1 cellular context compared by ENCODE assay signal in the genomic region with DNA sequence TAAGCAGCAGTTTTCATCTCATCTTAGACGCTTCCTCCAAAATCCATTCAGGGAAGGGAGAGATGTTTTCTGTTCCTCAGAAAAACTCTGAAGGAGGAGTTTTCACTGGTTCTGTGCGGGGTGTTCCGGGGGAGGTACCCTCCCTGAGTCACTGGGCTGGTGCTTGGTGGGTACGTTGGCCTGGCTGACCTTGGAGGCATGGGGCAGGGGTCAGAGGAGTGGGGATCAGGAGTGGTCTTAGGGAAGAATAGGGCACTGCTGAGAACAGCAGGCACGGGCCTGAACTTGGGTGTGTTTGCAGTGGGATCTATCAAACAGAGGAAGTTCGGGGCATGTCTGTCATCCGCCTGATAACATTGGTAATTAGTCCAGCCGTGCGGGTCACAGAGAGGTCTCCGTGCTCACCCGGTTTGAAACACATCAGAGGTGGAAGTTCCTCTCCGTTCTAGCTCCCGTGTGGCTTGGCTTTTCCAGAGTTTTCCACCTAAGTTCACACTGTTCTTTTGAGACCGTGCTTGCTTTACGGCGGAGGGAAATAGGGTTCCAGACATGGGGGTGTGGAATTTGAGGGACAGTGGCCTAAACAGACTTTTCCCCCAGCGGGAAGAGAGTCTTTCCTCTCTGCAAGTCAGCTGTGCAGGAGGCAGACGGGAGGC.
TF ChIP-seq lines count a peak whose summit lies in the region.

No MANE protein-coding gene starts in this region.

TF ChIP-seq in K562, 482 proteins besides CTCF, POLR2A, EP300 and RAD21 (continued from another document and continues in another):
- TF ChIP-seq, protein P1, sequence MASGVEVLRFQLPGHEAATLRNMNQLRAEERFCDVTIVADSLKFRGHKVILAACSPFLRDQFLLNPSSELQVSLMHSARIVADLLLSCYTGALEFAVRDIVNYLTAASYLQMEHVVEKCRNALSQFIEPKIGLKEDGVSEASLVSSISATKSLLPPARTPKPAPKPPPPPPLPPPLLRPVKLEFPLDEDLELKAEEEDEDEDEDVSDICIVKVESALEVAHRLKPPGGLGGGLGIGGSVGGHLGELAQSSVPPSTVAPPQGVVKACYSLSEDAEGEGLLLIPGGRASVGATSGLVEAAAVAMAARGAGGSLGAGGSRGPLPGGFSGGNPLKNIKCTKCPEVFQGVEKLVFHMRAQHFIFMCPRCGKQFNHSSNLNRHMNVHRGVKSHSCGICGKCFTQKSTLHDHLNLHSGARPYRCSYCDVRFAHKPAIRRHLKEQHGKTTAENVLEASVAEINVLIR (CRISPR knock-in tag; IDR thresholded peaks at IDR 0.05): no peak
- TF ChIP-seq RCOR1 (IDR thresholded peaks at IDR 0.05; ENCODE audit: borderline replicate concordance in 1 of 2, low read depth in 2 of 2, low read length in 2 of 2) (peak in 1 of 2 experiments; percentile 85; a peak in 2 of 4 replicates), ZNF766 (CRISPR knock-in tag; conservative IDR thresholded peaks at IDR 0.05) (no peak; the same call in 1 of the 2 replicates), POLR3G (IDR thresholded peaks at IDR 0.05; ENCODE audit: extremely low read depth, insufficient read length, insufficient replicate concordance) (no peak), XRCC3 (IDR thresholded peaks at IDR 0.05) (no peak), ZFX (CRISPR knock-in tag; IDR thresholded peaks at IDR 0.05) (peak; percentile 53), SUPT5H (IDR thresholded peaks at IDR 0.05) (peak; percentile 21; the same call in 1 of the 2 replicates), SPI1 (IDR thresholded peaks at IDR 0.05; ENCODE audit: borderline replicate concordance, low read depth, low read length) (peak; percentile 87), CHD4 (IDR thresholded peaks at IDR 0.05; ENCODE audit: insufficient read depth, insufficient replicate concordance, low read depth, low read length, poor library complexity, severe bottlenecking) (peak; percentile 30), MED1 (CRISPR knock-in tag; IDR thresholded peaks at IDR 0.05; ENCODE audit: borderline replicate concordance) (0 out of 2 replicates have a peak, but pooled peaks have one; percentile 1), PCBP2 (IDR thresholded peaks at IDR 0.05; ENCODE audit: low read depth, low read length, poor library complexity, severe bottlenecking) (no peak), MAZ (CRISPR knock-in tag; conservative IDR thresholded peaks at IDR 0.05 in 1 of 2, IDR thresholded peaks at IDR 0.05 in 1 of 2) (peak in 1 of 2 experiments; percentile 20; a peak in 1 of 4 replicates), TOE1 (IDR thresholded peaks at IDR 0.05; ENCODE audit: borderline replicate concordance) (0 out of 2 replicates have a peak, but pooled peaks have one; percentile 25), TOE1 (CRISPR knock-in tag; IDR thresholded peaks at IDR 0.05; ENCODE audit: borderline replicate concordance, low read depth) (no peak), SRSF1 (IDR thresholded peaks at IDR 0.05; ENCODE audit: low read depth, low read length) (no peak), SMARCA4 (IDR thresholded peaks at IDR 0.05) (peak; percentile 90), FOXM1 (IDR thresholded peaks at IDR 0.05; ENCODE audit: low read depth) (peak; percentile 65), FOXM1 (CRISPR knock-in tag; IDR thresholded peaks at IDR 0.05; ENCODE audit: low read depth) (0 out of 2 replicates have a peak, but pooled peaks have one; percentile 23), RBBP5 (IDR thresholded peaks at IDR 0.05; ENCODE audit: borderline replicate concordance, insufficient read depth, low read length, poor library complexity, severe bottlenecking) (peak; percentile 29), NFIC (IDR thresholded peaks at IDR 0.05) (peak; percentile 43; the same call in 1 of the 2 replicates), DACH1 (IDR thresholded peaks at IDR 0.05; ENCODE audit: partially characterized antibody) (peak; percentile 48), SMAD1 (IDR thresholded peaks at IDR 0.05; ENCODE audit: low read depth, low read length, partially characterized antibody) (no peak), NCOR1 (IDR thresholded peaks at IDR 0.05) (peak; percentile 89), SOX6 (IDR thresholded peaks at IDR 0.05) (peak; percentile 91), NRF1 (conservative IDR thresholded peaks at IDR 0.05 in 1 of 2, IDR thresholded peaks at IDR 0.05 in 1 of 2) (peak in 1 of 2 experiments; percentile 24; a peak in 2 of 4 replicates), ETV5 (CRISPR knock-in tag; IDR thresholded peaks at IDR 0.05; ENCODE audit: low read depth) (peak; percentile 88; the same call in 1 of the 2 replicates), ZBTB8A (IDR thresholded peaks at IDR 0.05; ENCODE audit: partially characterized antibody) (no peak), NBN (IDR thresholded peaks at IDR 0.05; ENCODE audit: low read depth) (peak; percentile 66; the same call in 1 of the 2 replicates), RUNX1 (IDR thresholded peaks at IDR 0.05; ENCODE audit: low read depth) (0 out of 2 replicates have a peak, but pooled peaks have one; percentile 40), TCF3 (CRISPR knock-in tag; IDR thresholded peaks at IDR 0.05) (peak; percentile 88), PHF8 (IDR thresholded peaks at IDR 0.05; ENCODE audit: borderline replicate concordance, low read length) (0 out of 2 replicates have a peak, but pooled peaks have one; percentile 25), ZEB2 (IDR thresholded peaks at IDR 0.05) (0 out of 2 replicates have a peak, but pooled peaks have one; percentile 32), KDM1A (IDR thresholded peaks at IDR 0.05) (peak; percentile 27 to 53; a peak in 1 of 4 replicates), FOXA3 (CRISPR knock-in tag; conservative IDR thresholded peaks at IDR 0.05 in 1 of 2, IDR thresholded peaks at IDR 0.05 in 1 of 2) (peak in 1 of 2 experiments; percentile 15; a peak in 1 of 4 replicates), LARP7 (IDR thresholded peaks at IDR 0.05) (no peak), ELF4 (CRISPR knock-in tag; IDR thresholded peaks at IDR 0.05) (peak; percentile 66; the same call in 1 of the 2 replicates), ZNF444 (CRISPR knock-in tag; IDR thresholded peaks at IDR 0.05) (no peak), MTA3 (IDR thresholded peaks at IDR 0.05; ENCODE audit: borderline replicate concordance) (peak; percentile 65; the same call in 1 of the 2 replicates), ZNF436 (CRISPR knock-in tag; IDR thresholded peaks at IDR 0.05) (peak; percentile 26; the same call in 1 of the 2 replicates), SMARCE1 (IDR thresholded peaks at IDR 0.05) (peak; percentile 94), GABPB1 (CRISPR knock-in tag; IDR thresholded peaks at IDR 0.05) (peak; percentile 65), ZKSCAN8 (CRISPR knock-in tag; IDR thresholded peaks at IDR 0.05) (peak; percentile 62; the same call in 1 of the 2 replicates), TARDBP (IDR thresholded peaks at IDR 0.05) (0 out of 2 replicates have a peak, but pooled peaks have one; percentile 35)
- TF ChIP-seq, protein P2, sequence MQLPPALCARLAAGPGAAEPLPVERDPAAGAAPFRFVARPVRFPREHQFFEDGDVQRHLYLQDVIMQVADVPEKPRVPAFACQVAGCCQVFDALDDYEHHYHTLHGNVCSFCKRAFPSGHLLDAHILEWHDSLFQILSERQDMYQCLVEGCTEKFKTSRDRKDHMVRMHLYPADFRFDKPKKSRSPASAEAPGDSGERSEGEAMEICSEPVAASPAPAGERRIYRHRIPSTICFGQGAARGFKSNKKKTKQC (CRISPR knock-in tag; IDR thresholded peaks at IDR 0.05): peak; percentile 19; the same call in 1 of the 2 replicates
- TF ChIP-seq, protein P3, sequence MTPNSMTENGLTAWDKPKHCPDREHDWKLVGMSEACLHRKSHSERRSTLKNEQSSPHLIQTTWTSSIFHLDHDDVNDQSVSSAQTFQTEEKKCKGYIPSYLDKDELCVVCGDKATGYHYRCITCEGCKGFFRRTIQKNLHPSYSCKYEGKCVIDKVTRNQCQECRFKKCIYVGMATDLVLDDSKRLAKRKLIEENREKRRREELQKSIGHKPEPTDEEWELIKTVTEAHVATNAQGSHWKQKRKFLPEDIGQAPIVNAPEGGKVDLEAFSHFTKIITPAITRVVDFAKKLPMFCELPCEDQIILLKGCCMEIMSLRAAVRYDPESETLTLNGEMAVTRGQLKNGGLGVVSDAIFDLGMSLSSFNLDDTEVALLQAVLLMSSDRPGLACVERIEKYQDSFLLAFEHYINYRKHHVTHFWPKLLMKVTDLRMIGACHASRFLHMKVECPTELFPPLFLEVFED (CRISPR knock-in tag; conservative IDR thresholded peaks at IDR 0.05): 0 out of 2 replicates have a peak, but pooled peaks have one; percentile 28
- TF ChIP-seq, protein P4, sequence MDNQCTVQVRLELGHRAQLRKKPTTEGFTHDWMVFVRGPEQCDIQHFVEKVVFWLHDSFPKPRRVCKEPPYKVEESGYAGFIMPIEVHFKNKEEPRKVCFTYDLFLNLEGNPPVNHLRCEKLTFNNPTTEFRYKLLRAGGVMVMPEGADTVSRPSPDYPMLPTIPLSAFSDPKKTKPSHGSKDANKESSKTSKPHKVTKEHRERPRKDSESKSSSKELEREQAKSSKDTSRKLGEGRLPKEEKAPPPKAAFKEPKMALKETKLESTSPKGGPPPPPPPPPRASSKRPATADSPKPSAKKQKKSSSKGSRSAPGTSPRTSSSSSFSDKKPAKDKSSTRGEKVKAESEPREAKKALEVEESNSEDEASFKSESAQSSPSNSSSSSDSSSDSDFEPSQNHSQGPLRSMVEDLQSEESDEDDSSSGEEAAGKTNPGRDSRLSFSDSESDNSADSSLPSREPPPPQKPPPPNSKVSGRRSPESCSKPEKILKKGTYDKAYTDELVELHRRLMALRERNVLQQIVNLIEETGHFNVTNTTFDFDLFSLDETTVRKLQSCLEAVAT (IDR thresholded peaks at IDR 0.05): no peak; a peak in 1 of 4 replicates
- TF ChIP-seq, protein P5, sequence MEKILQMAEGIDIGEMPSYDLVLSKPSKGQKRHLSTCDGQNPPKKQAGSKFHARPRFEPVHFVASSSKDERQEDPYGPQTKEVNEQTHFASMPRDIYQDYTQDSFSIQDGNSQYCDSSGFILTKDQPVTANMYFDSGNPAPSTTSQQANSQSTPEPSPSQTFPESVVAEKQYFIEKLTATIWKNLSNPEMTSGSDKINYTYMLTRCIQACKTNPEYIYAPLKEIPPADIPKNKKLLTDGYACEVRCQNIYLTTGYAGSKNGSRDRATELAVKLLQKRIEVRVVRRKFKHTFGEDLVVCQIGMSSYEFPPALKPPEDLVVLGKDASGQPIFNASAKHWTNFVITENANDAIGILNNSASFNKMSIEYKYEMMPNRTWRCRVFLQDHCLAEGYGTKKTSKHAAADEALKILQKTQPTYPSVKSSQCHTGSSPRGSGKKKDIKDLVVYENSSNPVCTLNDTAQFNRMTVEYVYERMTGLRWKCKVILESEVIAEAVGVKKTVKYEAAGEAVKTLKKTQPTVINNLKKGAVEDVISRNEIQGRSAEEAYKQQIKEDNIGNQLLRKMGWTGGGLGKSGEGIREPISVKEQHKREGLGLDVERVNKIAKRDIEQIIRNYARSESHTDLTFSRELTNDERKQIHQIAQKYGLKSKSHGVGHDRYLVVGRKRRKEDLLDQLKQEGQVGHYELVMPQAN (IDR thresholded peaks at IDR 0.05; ENCODE audit: borderline replicate concordance): 0 out of 2 replicates have a peak, but pooled peaks have one; percentile 29
- TF ChIP-seq, protein P6, sequence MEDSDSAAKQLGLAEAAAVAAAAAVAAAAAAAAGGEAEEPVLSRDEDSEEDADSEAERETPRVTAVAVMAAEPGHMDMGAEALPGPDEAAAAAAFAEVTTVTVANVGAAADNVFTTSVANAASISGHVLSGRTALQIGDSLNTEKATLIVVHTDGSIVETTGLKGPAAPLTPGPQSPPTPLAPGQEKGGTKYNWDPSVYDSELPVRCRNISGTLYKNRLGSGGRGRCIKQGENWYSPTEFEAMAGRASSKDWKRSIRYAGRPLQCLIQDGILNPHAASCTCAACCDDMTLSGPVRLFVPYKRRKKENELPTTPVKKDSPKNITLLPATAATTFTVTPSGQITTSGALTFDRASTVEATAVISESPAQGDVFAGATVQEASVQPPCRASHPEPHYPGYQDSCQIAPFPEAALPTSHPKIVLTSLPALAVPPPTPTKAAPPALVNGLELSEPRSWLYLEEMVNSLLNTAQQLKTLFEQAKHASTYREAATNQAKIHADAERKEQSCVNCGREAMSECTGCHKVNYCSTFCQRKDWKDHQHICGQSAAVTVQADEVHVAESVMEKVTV (CRISPR knock-in tag; IDR thresholded peaks at IDR 0.05): 0 out of 2 replicates have a peak, but pooled peaks have one; percentile 18
- TF ChIP-seq, protein P7, sequence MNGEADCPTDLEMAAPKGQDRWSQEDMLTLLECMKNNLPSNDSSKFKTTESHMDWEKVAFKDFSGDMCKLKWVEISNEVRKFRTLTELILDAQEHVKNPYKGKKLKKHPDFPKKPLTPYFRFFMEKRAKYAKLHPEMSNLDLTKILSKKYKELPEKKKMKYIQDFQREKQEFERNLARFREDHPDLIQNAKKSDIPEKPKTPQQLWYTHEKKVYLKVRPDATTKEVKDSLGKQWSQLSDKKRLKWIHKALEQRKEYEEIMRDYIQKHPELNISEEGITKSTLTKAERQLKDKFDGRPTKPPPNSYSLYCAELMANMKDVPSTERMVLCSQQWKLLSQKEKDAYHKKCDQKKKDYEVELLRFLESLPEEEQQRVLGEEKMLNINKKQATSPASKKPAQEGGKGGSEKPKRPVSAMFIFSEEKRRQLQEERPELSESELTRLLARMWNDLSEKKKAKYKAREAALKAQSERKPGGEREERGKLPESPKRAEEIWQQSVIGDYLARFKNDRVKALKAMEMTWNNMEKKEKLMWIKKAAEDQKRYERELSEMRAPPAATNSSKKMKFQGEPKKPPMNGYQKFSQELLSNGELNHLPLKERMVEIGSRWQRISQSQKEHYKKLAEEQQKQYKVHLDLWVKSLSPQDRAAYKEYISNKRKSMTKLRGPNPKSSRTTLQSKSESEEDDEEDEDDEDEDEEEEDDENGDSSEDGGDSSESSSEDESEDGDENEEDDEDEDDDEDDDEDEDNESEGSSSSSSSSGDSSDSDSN (IDR thresholded peaks at IDR 0.05; ENCODE audit: borderline replicate concordance in 1 of 2, low read depth in 2 of 2, low read length in 2 of 2): peak; percentile 37 to 79; a peak in 3 of 4 replicates
- TF ChIP-seq, protein P8, sequence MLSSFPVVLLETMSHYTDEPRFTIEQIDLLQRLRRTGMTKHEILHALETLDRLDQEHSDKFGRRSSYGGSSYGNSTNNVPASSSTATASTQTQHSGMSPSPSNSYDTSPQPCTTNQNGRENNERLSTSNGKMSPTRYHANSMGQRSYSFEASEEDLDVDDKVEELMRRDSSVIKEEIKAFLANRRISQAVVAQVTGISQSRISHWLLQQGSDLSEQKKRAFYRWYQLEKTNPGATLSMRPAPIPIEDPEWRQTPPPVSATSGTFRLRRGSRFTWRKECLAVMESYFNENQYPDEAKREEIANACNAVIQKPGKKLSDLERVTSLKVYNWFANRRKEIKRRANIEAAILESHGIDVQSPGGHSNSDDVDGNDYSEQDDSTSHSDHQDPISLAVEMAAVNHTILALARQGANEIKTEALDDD (IDR thresholded peaks at IDR 0.05): peak; percentile 82
